Comparison of ENCODE assay signal across 1 cellular context in genomic region chr19:10088949-10089554, GRCh38.
TF ChIP-seq lines count a peak whose summit lies in the region.

No MANE protein-coding gene starts in this region.

TF ChIP-seq in GM12878, 131 proteins besides CTCF, POLR2A, EP300 and RAD21:
- TF ChIP-seq SMAD5 (IDR thresholded peaks at IDR 0.05; ENCODE audit: low read depth) (peak; percentile 34; the same call in 1 of the 2 replicates), RELA (IDR thresholded peaks at IDR 0.05; ENCODE audit: borderline replicate concordance, partially characterized antibody) (no peak)
